Comparison of ENCODE assay signal across 8 cellular contexts in genomic region chr1:160681067-160681890, GRCh38. TPM values are rescaled to one million over a fixed set of nuclear protein-coding genes. Genes with fewer than 3 reads are reported as not detected.
DNase-seq lines count a peak whose midpoint lies in the region; ATAC-seq and TF ChIP-seq lines count a peak whose summit lies in the region.

No MANE protein-coding gene starts in this region.

- TF ChIP-seq CTCF in NB4 (IDR thresholded peaks at IDR 0.05; ENCODE audit: low read depth, low read length): peak; percentile 97
- TF ChIP-seq CTCF in WERI-Rb-1 (IDR thresholded peaks at IDR 0.05; ENCODE audit: low read depth, low read length): peak; percentile 84
- TF ChIP-seq CTCF in cardiac fibroblast (IDR thresholded peaks at IDR 0.05; ENCODE audit: low read depth, low read length): peak; percentile 37
- no peak for TF ChIP-seq CTCF in lower leg skin (IDR thresholded peaks at IDR 0.05)

- peak; percentile 43 for ATAC-seq in GM21619 (IDR thresholded peaks at IDR 0.05; ENCODE audit: unreplicated experiment)

- H3K4me3 ChIP-seq in NB4 (ENCODE audit: low read depth, low read length) (no peak overlapping the region), WERI-Rb-1 (ENCODE audit: low read depth, low read length) (no peak overlapping the region), cardiac fibroblast (replicated peaks in 1 of 2; ENCODE audit: low read depth in 2 of 2, low read length in 2 of 2) (no peak overlapping the region), lower leg skin (ENCODE audit: low read depth, poor library complexity, severe bottlenecking) (no peak overlapping the region)

- DNase-seq in COR-L47 (lab: John Stamatoyannopoulos, UW): peak; percentile 9
- peak; percentile 93 for DNase-seq in NB4 (ENCODE audit: low read depth)
- DNase-seq in WERI-Rb-1: peak; percentile 78
- peak; percentile 49 to 80 for DNase-seq in cardiac fibroblast (ENCODE audit: low read depth in 2 of 2)
- DNase-seq in lower leg skin (ENCODE audit: low spot score in 2 of 2): peak; percentile 63 to 92
- peak; percentile 68 to 77 for DNase-seq in stimulated activated CD8-positive, alpha-beta memory T cell treated with anti-CD3 and anti-CD28 coated beads, Interleukin-4, amount 100 ng/mL, for 1 hour (ENCODE audit: low read depth in 2 of 2, low spot score in 1 of 2)
- DNase-seq in NCI-H2171 (lab: John Stamatoyannopoulos, UW): no peak

- peaks cover 90% of the 10 kb centered on the region for H3K27me3 ChIP-seq in WERI-Rb-1 (ENCODE audit: insufficient read depth, low read depth, severe bottlenecking)

- H3K36me3 ChIP-seq in WERI-Rb-1: no peaks in the 10 kb centered on the region

- TF ChIP-seq POLR2A in NB4 (IDR thresholded peaks at IDR 0.05; ENCODE audit: extremely low read depth, insufficient read length): no peak
- TF ChIP-seq POLR2A in lower leg skin (IDR thresholded peaks at IDR 0.05): no peak

- no peak overlapping the region for H3K27ac ChIP-seq in WERI-Rb-1

- H3K9me3 ChIP-seq in WERI-Rb-1 (ENCODE audit: severe bottlenecking): peaks cover 1% of the 10 kb centered on the region

- WGBS in lower leg skin, 2 donors: 51 to 57% methylated on average over 10 of the region's 10 CpGs

- intact Hi-C loops in lower leg skin (cut with DNase I; ENCODE audit: low total_unique reads): no loop called here

RNA-seq across cellular contexts. Expression of gene CD48, which starts 30.3 kb away (rescaled TPM):
- total RNA-seq in lower leg skin: 1 to 10 TPM in 3 of 4 donors, under 1 TPM in 1; 0.53 to 4.3 (median 1.5) TPM

RNA-seq across cellular contexts. Expression of gene SLAMF1, which starts 34.4 kb away (rescaled TPM):
- 1 to 10 TPM in 2 of 4 donors, under 1 TPM in 1, not detected in 1; 0.42 to 7.1 (median 4.4) TPM for total RNA-seq in lower leg skin

RNA-seq across cellular contexts. Expression of gene SLAMF7, which starts 57.8 kb away (rescaled TPM):
- 1 to 10 TPM in 3 of 4 donors, under 1 TPM in 1; 0.91 to 8.0 (median 4.5) TPM for total RNA-seq in lower leg skin

Comparison
In these comparisons a context has a peak if more than half of its experiments do, and no peak if none do; other contexts are left out.
1. CTCF ChIP-seq: peak in NB4 (single experiment), WERI-Rb-1 (single experiment) and cardiac fibroblast (single experiment); none in lower leg skin (0 of 3).